In genomic region chr12:108666326-108666995, GRCh38 we compare ENCODE assay signal across 10 cellular contexts. TPM values are rescaled to one million over a fixed set of nuclear protein-coding genes. Genes with fewer than 3 reads are reported as not detected.
DNase-seq lines count a peak whose midpoint lies in the region; ATAC-seq and TF ChIP-seq lines count a peak whose summit lies in the region.
"Had no signal": no experiment of that assay in that cellular context is flagged by ENCODE, and none has a peak within 500 bp of the region (broad histone marks: within the 10 kb centered on the region; RNA-seq: fewer than 3 reads in every experiment).

No MANE protein-coding gene starts in this region.

- intact Hi-C loops in ascending aorta (cut with DNase I): no loop called here
- intact Hi-C loops in right cardiac atrium (cut with DNase I): loop anchor here (5.0 kb wide), 3 partner anchors 61 to 136 kb away; no protein-coding TSS in a partner anchor

- peak; percentile 49 to 64 for ATAC-seq in right cardiac atrium
- ATAC-seq in stimulated activated memory B cell treated with anti-CD40 and anti-IgM and Interleukin-4, amounts not matched to agents 10 μg/mL and 1 μg/mL and 100 μg/mL, for 72 hours: no peak
- ATAC-seq in omental fat pad (ENCODE audit: low FRiP score): no peak
- ATAC-seq in GM21390 (IDR thresholded peaks at IDR 0.05; ENCODE audit: unreplicated experiment): no peak
- ATAC-seq: mucosa of descending colon had no signal

- peaks cover 60% of the 10 kb centered on the region for H3K4me1 Mint-ChIP-seq in stimulated activated memory B cell treated with anti-CD40 and anti-IgM and Interleukin-4, amounts not matched to agents 10 μg/mL and 1 μg/mL and 100 μg/mL, for 72 hours

- peaks cover 0 to 7% of the 10 kb centered on the region in 2 experiments; a peak in 2 of 3 replicates for H3K36me3 ChIP-seq in HEK293 (ENCODE audit: control insufficient read depth in 2 of 2, insufficient read depth in 1 of 2, low read length in 2 of 2)
- H3K36me3 ChIP-seq in ascending aorta: peaks cover 3 to 5% of the 10 kb centered on the region in 2 donors

- H3K9me3 Mint-ChIP-seq in stimulated activated memory B cell treated with anti-CD40 and anti-IgM and Interleukin-4, amounts not matched to agents 10 μg/mL and 1 μg/mL and 100 μg/mL, for 72 hours: no peaks in the 10 kb centered on the region
- H3K9me3 Mint-ChIP-seq: central memory CD8-positive, alpha-beta T cell had no signal

- in situ Hi-C loops in KBM-7 (cut with MboI; ENCODE audit: low pct_unique_long_range_greater_than_20kb, low sequenced_read_pairs): no loop called here

- H3K4me3 ChIP-seq in HEK293 (ENCODE audit: low read depth, low read length) (no peak overlapping the region), ascending aorta (no peak overlapping the region), right cardiac atrium (ENCODE audit: low read length) (no peak overlapping the region)
- H3K4me3 ChIP-seq: mucosa of descending colon had no signal

- peak overlapping the region; percentile 69 for H3K27ac Mint-ChIP-seq in stimulated activated memory B cell treated with anti-CD40 and anti-IgM and Interleukin-4, amounts not matched to agents 10 μg/mL and 1 μg/mL and 100 μg/mL, for 72 hours

- H3K4me3 Mint-ChIP-seq in stimulated activated memory B cell treated with anti-CD40 and anti-IgM and Interleukin-4, amounts not matched to agents 10 μg/mL and 1 μg/mL and 100 μg/mL, for 72 hours: no peak overlapping the region
- H3K4me3 Mint-ChIP-seq: central memory CD8-positive, alpha-beta T cell had no signal

- POLR2A ChIA-PET in HEK293 (lab: Yijun Ruan, JAX): interaction anchor here (0.8 to 1.6 kb wide), 3 partner anchors 25 to 104 kb away, joined by 3 to 10 read pairs (median 3); partner anchors contain the start of gene ISCU

- H3K27ac ChIP-seq in HEK293 (ENCODE audit: extremely low read depth, low read depth, low read length): no peak overlapping the region
- H3K27ac ChIP-seq in ascending aorta: peak overlapping the region; percentile 24 to 33
- peak overlapping the region; percentile 54 for H3K27ac ChIP-seq in right cardiac atrium (ENCODE audit: low read length)

- peaks cover 22% of the 10 kb centered on the region for H3K36me3 Mint-ChIP-seq in stimulated activated memory B cell treated with anti-CD40 and anti-IgM and Interleukin-4, amounts not matched to agents 10 μg/mL and 1 μg/mL and 100 μg/mL, for 72 hours

- H3K4me1 ChIP-seq in HEK293 (ENCODE audit: control insufficient read depth, insufficient read depth, low read length): no peaks in the 10 kb centered on the region
- peaks cover 11 to 48% of the 10 kb centered on the region in 2 donors for H3K4me1 ChIP-seq in ascending aorta
- H3K4me1 ChIP-seq in right cardiac atrium (ENCODE audit: control insufficient read depth, insufficient read depth, low read length): peaks cover 8% of the 10 kb centered on the region

- DNase-seq in ascending aorta (ENCODE audit: low spot score in 2 of 2) (no peak), right cardiac atrium (peak; percentile 49 to 81 (median 74)), omental fat pad (ENCODE audit: low spot score) (no peak), hepatic stellate cell (ENCODE audit: low spot score) (no peak), KBM-7 (no peak)

- WGBS in right cardiac atrium: 20% methylated on average over 3 of the region's 3 CpGs

- no peaks in the 10 kb centered on the region for H3K27me3 Mint-ChIP-seq in stimulated activated memory B cell treated with anti-CD40 and anti-IgM and Interleukin-4, amounts not matched to agents 10 μg/mL and 1 μg/mL and 100 μg/mL, for 72 hours
- H3K27me3 Mint-ChIP-seq: central memory CD8-positive, alpha-beta T cell had no signal

- H3K27me3 ChIP-seq in ascending aorta: no peaks in the 10 kb centered on the region
- H3K27me3 ChIP-seq in right cardiac atrium (ENCODE audit: control insufficient read depth, insufficient read depth): no peaks in the 10 kb centered on the region

- TF ChIP-seq CTCF in HEK293 (tag by site-specific recombination; IDR thresholded peaks at IDR 0.05) (no peak), ascending aorta (IDR thresholded peaks at IDR 0.05) (no peak), omental fat pad (IDR thresholded peaks at IDR 0.05) (no peak)

- CTCF ChIA-PET in HEK293 (lab: Yijun Ruan, JAX): interaction anchor here (0.5 to 16.2 kb wide), 8 partner anchors 17 to 446 kb away, joined by 3 to 254 read pairs (median 4); no protein-coding TSS in a partner anchor

- H3K9me3 ChIP-seq in HEK293 (ENCODE audit: control insufficient read depth, insufficient read depth, low read depth, low read length): no peaks in the 10 kb centered on the region
- H3K9me3 ChIP-seq in ascending aorta: no peaks in the 10 kb centered on the region
- H3K9me3 ChIP-seq in right cardiac atrium (ENCODE audit: control insufficient read depth, low read length): no peaks in the 10 kb centered on the region
- H3K9me3 ChIP-seq: mucosa of descending colon had no signal

TF ChIP-seq in HEK293, 187 proteins besides CTCF, POLR2A, EP300 and RAD21:
- no peak for TF ChIP-seq ZNF791 (tag by site-specific recombination; IDR thresholded peaks at IDR 0.05)
- no peak for TF ChIP-seq ZNF16 (tag by site-specific recombination; IDR thresholded peaks at IDR 0.05; ENCODE audit: low read depth)
- TF ChIP-seq SP7 (tag by site-specific recombination; IDR thresholded peaks at IDR 0.05): 0 out of 2 replicates have a peak, but pooled peaks have one; percentile 12
- no peak for TF ChIP-seq ZNF776 (tag by site-specific recombination; IDR thresholded peaks at IDR 0.05; ENCODE audit: borderline replicate concordance)
- no peak for TF ChIP-seq ZNF324 (tag by site-specific recombination; IDR thresholded peaks at IDR 0.05)
- peak; percentile 15; the same call in 1 of the 2 replicates for TF ChIP-seq ZNF768 (tag by site-specific recombination; IDR thresholded peaks at IDR 0.05)
- no peak for TF ChIP-seq REST (tag by site-specific recombination; IDR thresholded peaks at IDR 0.05)
- 0 out of 2 replicates have a peak, but pooled peaks have one; percentile 6 for TF ChIP-seq ZNF146 (tag by site-specific recombination; IDR thresholded peaks at IDR 0.05)
- TF ChIP-seq ZNF426 (tag by site-specific recombination; IDR thresholded peaks at IDR 0.05): no peak
- no peak for TF ChIP-seq ATF2 (tag by site-specific recombination; IDR thresholded peaks at IDR 0.05; ENCODE audit: low read depth)
- TF ChIP-seq ZNF280C (tag by site-specific recombination; IDR thresholded peaks at IDR 0.05): no peak

RNA-seq across cellular contexts. Expression of gene SELPLG, which starts 32.8 kb away (rescaled TPM):
- total RNA-seq in ascending aorta (2.6 TPM), right cardiac atrium (1 to 10 TPM; 2.9 to 6.2 (median 4.7) TPM), omental fat pad (10 to 100 TPM; 12.4 to 45.6 (median 18.3) TPM)
- 1.9 TPM for polyA plus RNA-seq in right cardiac atrium

Comparison
In these comparisons a context has a peak if more than half of its experiments do, and no peak if none do; other contexts are left out.
1. DNase-seq: peak in right cardiac atrium (3 of 3); none in ascending aorta (0 of 2), omental fat pad (single experiment), hepatic stellate cell (single experiment) and KBM-7 (single experiment).
2. ATAC-seq: peak in right cardiac atrium (2 of 2); none in stimulated activated memory B cell treated with anti-CD40 and anti-IgM and Interleukin-4, amounts not matched to agents 10 μg/mL and 1 μg/mL and 100 μg/mL, for 72 hours (single experiment), omental fat pad (single experiment) and GM21390 (single experiment).